34 cellular contexts compared by ENCODE assay signal in genomic region chr4:11565213-11565612, GRCh38.
"Had no signal": no experiment of that assay in that cellular context is flagged by ENCODE, and none has a peak within 500 bp of the region (broad histone marks: within the 10 kb centered on the region; RNA-seq: fewer than 3 reads in every experiment).

No MANE protein-coding gene starts in this region.

- H3K27ac Mint-ChIP-seq: activated B cell treated with CpG ODN at 0.5 μM for 24 hours; activated CD4-positive, alpha-beta T cell treated with anti-CD3 and anti-CD28 coated beads, Interleukin-2, amount 10 ng/mL, durations not matched to agents 7 days and 5 days; activated CD8-positive, alpha-beta memory T cell treated with anti-CD3 and anti-CD28 coated beads, Interleukin-2, amount 10 ng/mL, durations not matched to agents 7 days and 5 days; activated naive CD4-positive, alpha-beta T cell treated with anti-CD3 and anti-CD28 coated beads, Interleukin-2, amount 10 ng/mL, durations not matched to agents 7 days and 5 days; activated naive CD8-positive, alpha-beta T cell; activated naive CD8-positive, alpha-beta T cell treated with anti-CD3 and anti-CD28 coated beads, Interleukin-2, amount 50 U/mL, for 24 hours; brain had no signal

- H3K4me3 Mint-ChIP-seq: activated B cell treated with CpG ODN at 0.5 μM for 24 hours; activated CD4-positive, alpha-beta T cell treated with anti-CD3 and anti-CD28 coated beads, Interleukin-2, amount 10 ng/mL, durations not matched to agents 7 days and 5 days; activated CD8-positive, alpha-beta memory T cell treated with anti-CD3 and anti-CD28 coated beads, Interleukin-2, amount 10 ng/mL, durations not matched to agents 7 days and 5 days; activated naive CD4-positive, alpha-beta T cell treated with anti-CD3 and anti-CD28 coated beads, Interleukin-2, amount 10 ng/mL, durations not matched to agents 7 days and 5 days; activated naive CD8-positive, alpha-beta T cell; activated naive CD8-positive, alpha-beta T cell treated with anti-CD3 and anti-CD28 coated beads, Interleukin-2, amount 50 U/mL, for 24 hours; brain had no signal

- DNase-seq: activated B cell treated with CpG ODN at 0.5 μM for 24 hours; activated CD4-positive, alpha-beta T cell treated with anti-CD3 and anti-CD28 coated beads, Interleukin-2, amount 10 ng/mL, durations not matched to agents 7 days and 5 days; activated CD4-positive, alpha-beta T cell treated with anti-CD3 and anti-CD28 coated beads, Interleukin-2, amount 50 U/mL, for 48 hours; activated CD8-positive, alpha-beta memory T cell treated with anti-CD3 and anti-CD28 coated beads for 24 hours; activated CD8-positive, alpha-beta memory T cell treated with anti-CD3 and anti-CD28 coated beads, Interleukin-2, amount 10 ng/mL, durations not matched to agents 7 days and 5 days; activated CD8-positive, alpha-beta memory T cell treated with anti-CD3 and anti-CD28 coated beads, Interleukin-2, amount 50 U/mL, for 48 hours; activated effector memory CD4-positive, alpha-beta T cell treated with Interleukin-2 at 50 U/mL for 16 hours; activated naive CD4-positive, alpha-beta T cell treated with anti-CD3 and anti-CD28 coated beads, Interleukin-2, amount 10 ng/mL, durations not matched to agents 7 days and 5 days; activated naive CD8-positive, alpha-beta T cell treated with anti-CD3 and anti-CD28 coated beads, Interleukin-2, amount 50 U/mL, for 24 hours; activated T-cell treated with anti-CD3 and anti-CD28 coated beads, Interleukin-2, amount 50 U/mL, for 48 hours; anterior cingulate cortex; caudate nucleus; cerebellar nuclear complex; NCI-H1105; NCI-H1436; NCI-H1694; NCI-H1930; NCI-H2081 treated with DMSO at 0.1 percent for 48 hours; NCI-H2171; NCI-H510A; NCI-H526; NCI-H748 treated with DMSO at 0.1 percent for 48 hours; NK-92 treated with Interleukin-12 subunit alpha and Interleukin-12 subunit beta, amount 100 ng/mL, for 24 hours; PC-9; SIG-M5; SW 1271; T-helper 1 cell; T-helper 2 cell; T-helper 9 cell had no signal

- H3K27me3 Mint-ChIP-seq: activated B cell treated with CpG ODN at 0.5 μM for 24 hours; activated CD8-positive, alpha-beta memory T cell treated with anti-CD3 and anti-CD28 coated beads, Interleukin-2, amount 10 ng/mL, durations not matched to agents 7 days and 5 days; activated naive CD4-positive, alpha-beta T cell treated with anti-CD3 and anti-CD28 coated beads, Interleukin-2, amount 10 ng/mL, durations not matched to agents 7 days and 5 days; activated naive CD8-positive, alpha-beta T cell; activated naive CD8-positive, alpha-beta T cell treated with anti-CD3 and anti-CD28 coated beads, Interleukin-2, amount 50 U/mL, for 24 hours had no signal

- H2AFZ ChIP-seq: PC-9 had no signal

- H3K4me3 ChIP-seq: PC-9 had no signal

- H3K36me3 Mint-ChIP-seq: activated CD8-positive, alpha-beta memory T cell treated with anti-CD3 and anti-CD28 coated beads, Interleukin-2, amount 10 ng/mL, durations not matched to agents 7 days and 5 days; activated naive CD4-positive, alpha-beta T cell treated with anti-CD3 and anti-CD28 coated beads, Interleukin-2, amount 10 ng/mL, durations not matched to agents 7 days and 5 days; activated naive CD8-positive, alpha-beta T cell; brain had no signal

- H3K4me1 Mint-ChIP-seq: activated CD4-positive, alpha-beta T cell treated with anti-CD3 and anti-CD28 coated beads, Interleukin-2, amount 10 ng/mL, durations not matched to agents 7 days and 5 days; activated CD8-positive, alpha-beta memory T cell treated with anti-CD3 and anti-CD28 coated beads, Interleukin-2, amount 10 ng/mL, durations not matched to agents 7 days and 5 days; activated naive CD4-positive, alpha-beta T cell treated with anti-CD3 and anti-CD28 coated beads, Interleukin-2, amount 10 ng/mL, durations not matched to agents 7 days and 5 days; brain had no signal

- ATAC-seq: activated CD8-positive, alpha-beta memory T cell treated with anti-CD3 and anti-CD28 coated beads, Interleukin-2, amount 10 ng/mL, durations not matched to agents 7 days and 5 days; Right ventricle myocardium inferior had no signal

- H3K4me2 ChIP-seq: PC-9 had no signal

- H3K9me3 Mint-ChIP-seq: activated B cell treated with CpG ODN at 0.5 μM for 24 hours; activated naive CD4-positive, alpha-beta T cell treated with anti-CD3 and anti-CD28 coated beads, Interleukin-2, amount 10 ng/mL, durations not matched to agents 7 days and 5 days; activated naive CD8-positive, alpha-beta T cell treated with anti-CD3 and anti-CD28 coated beads, Interleukin-2, amount 50 U/mL, for 24 hours had no signal

- H3K27ac ChIP-seq: PC-9, RWPE1, VCaP had no signal
